In genomic region chr3:124036214-124036613, GRCh38 we compare ENCODE assay signal across 18 cellular contexts. TPM values are rescaled to one million over a fixed set of nuclear protein-coding genes. Genes with fewer than 3 reads are reported as not detected.
"Had no signal": no experiment of that assay in that cellular context is flagged by ENCODE, and none has a peak within 500 bp of the region (broad histone marks: within the 10 kb centered on the region; RNA-seq: fewer than 3 reads in every experiment).

No MANE protein-coding gene starts in this region.

RNA-seq across cellular contexts. Expression of gene ROPN1, which starts 44.3 kb away (rescaled TPM):
- total RNA-seq: activated B cell treated with CpG ODN at 0.5 μM for 24 hours; activated CD4-positive, alpha-beta memory T cell treated with anti-CD3 and anti-CD28 coated beads for 36 hours; activated CD4-positive, alpha-beta T cell treated with anti-CD3 and anti-CD28 coated beads, Interleukin-2, amount 10 ng/mL, durations not matched to agents 24 days and 14 days; activated CD8-positive, alpha-beta memory T cell treated with anti-CD3 and anti-CD28 coated beads for 36 hours; activated CD8-positive, alpha-beta T cell treated with anti-CD3 and anti-CD28 coated beads for 36 hours; activated naive CD4-positive, alpha-beta T cell treated with anti-CD3 and anti-CD28 coated beads for 36 hours; activated naive CD4-positive, alpha-beta T cell treated with anti-CD3 and anti-CD28 coated beads, Interleukin-2, amount 50 U/mL, for 72 hours; activated naive CD8-positive, alpha-beta T cell treated with anti-CD3 and anti-CD28 coated beads for 36 hours; activated T-cell treated with anti-CD3 and anti-CD28 coated beads, Interleukin-2, amount 50 U/mL, for 4 hours; activated T-cell treated with anti-CD3 and anti-CD28 coated beads, Interleukin-2, amount 50 U/mL, for 72 hours; activated T-helper 1 cell treated with anti-CD3 and anti-CD28 coated beads, Interleukin-12 subunit alpha, Interleukin-12 subunit beta, Interleukin-2, Interleukin-4 antibody, amounts not matched to agents 30 ng/mL and 10 ng/mL and 1 ng/mL, durations not matched to agents 14 hours and 24 hours and 36 hours; activated T-helper 17 cell treated with anti-CD3 and anti-CD28 coated beads, Interleukin-2, amount 50 U/mL, for 72 hours; adrenal gland; aorta; astrocyte; body of pancreas; bronchial epithelial cell; cardiac muscle cell had no signal
- polyA plus RNA-seq: adrenal gland, aorta, cardiac muscle cell had no signal
